28 cellular contexts compared by ENCODE assay signal in genomic region chr11:67542971-67543370, GRCh38. TPM values are rescaled to one million over a fixed set of nuclear protein-coding genes. Genes with fewer than 3 reads are reported as not detected.
"Had no signal": no experiment of that assay in that cellular context is flagged by ENCODE, and none has a peak within 500 bp of the region (broad histone marks: within the 10 kb centered on the region; RNA-seq: fewer than 3 reads in every experiment).

No MANE protein-coding gene starts in this region.

- H3K4me3 ChIP-seq: body of pancreas, esophagus muscularis mucosa, skin epidermis, tibial nerve, vagina had no signal

- H3K27ac ChIP-seq: body of pancreas, esophagus muscularis mucosa, skin epidermis, vagina had no signal

- H3K4me1 ChIP-seq: vagina had no signal

- H3K9me3 ChIP-seq: body of pancreas, esophagus muscularis mucosa, tibial nerve, vagina had no signal

- DNase-seq: activated B cell treated with CpG ODN at 0.5 μM for 24 hours; activated CD4-positive, alpha-beta T cell treated with anti-CD3 and anti-CD28 coated beads, Interleukin-2, amount 10 ng/mL, durations not matched to agents 24 days and 14 days; activated CD8-positive, alpha-beta memory T cell treated with anti-CD3 and anti-CD28 coated beads, Interleukin-2, amount 50 U/mL, for 4 hours; activated CD8-positive, alpha-beta T cell treated with anti-CD3 and anti-CD28 coated beads, Interleukin-2, amount 10 ng/mL, durations not matched to agents 7 days and 5 days; activated effector memory CD4-positive, alpha-beta T cell treated with anti-CD3 and anti-CD28 coated beads, Interleukin-2, amount 50 U/mL, for 16 hours; activated T-cell treated with anti-CD3 and anti-CD28 coated beads, Interleukin-2, amount 50 U/mL, for 48 hours; amniotic stem cell; body of pancreas; caudate nucleus; hypothalamus; kidney glomerular epithelial cell; left ventricle myocardium superior; mesendoderm; natural killer cell; nucleus accumbens; posterior cingulate gyrus; stimulated activated CD4-positive, alpha-beta T cell treated with anti-CD3 and anti-CD28 coated beads, Interleukin-4, amount 100 ng/mL, for 4 hours; stimulated activated CD8-positive, alpha-beta memory T cell treated with anti-CD3 and anti-CD28 coated beads, Interleukin-4, amount 100 ng/mL, for 48 hours; stimulated activated naive CD4-positive, alpha-beta T cell treated with Interleukin-2 at 50 U/mL for 16 hours; substantia nigra had no signal

- H3K36me3 ChIP-seq: esophagus muscularis mucosa, tibial nerve, vagina had no signal

- H3K27me3 ChIP-seq: body of pancreas, esophagus muscularis mucosa, tibial nerve, vagina had no signal

- ATAC-seq: activated CD8-positive, alpha-beta T cell treated with anti-CD3 and anti-CD28 coated beads, Interleukin-2, amount 10 ng/mL, durations not matched to agents 7 days and 5 days; body of pancreas; left ventricle myocardium superior; natural killer cell had no signal

- FAIRE-seq: colon, TTC549 had no signal

RNA-seq across cellular contexts. Expression of gene CABP2, which starts 19.7 kb away (rescaled TPM):
- total RNA-seq: activated B cell treated with CpG ODN at 0.5 μM for 24 hours; activated CD4-positive, alpha-beta T cell treated with anti-CD3 and anti-CD28 coated beads, Interleukin-2, amount 10 ng/mL, durations not matched to agents 24 days and 14 days; activated CD8-positive, alpha-beta T cell treated with anti-CD3 and anti-CD28 coated beads, Interleukin-2, amount 10 ng/mL, durations not matched to agents 7 days and 5 days; body of pancreas; esophagus muscularis mucosa; glomerular endothelial cell; left ventricle myocardium superior; natural killer cell; T-helper 2 cell treated with Interferon-gamma antibody and Interleukin-4, amounts not matched to agents 100 ng/mL and 5 ng/mL, for 36 hours; tibial nerve; vagina had no signal
